ENCODE assay signal across 9 cellular contexts in the genomic region with DNA sequence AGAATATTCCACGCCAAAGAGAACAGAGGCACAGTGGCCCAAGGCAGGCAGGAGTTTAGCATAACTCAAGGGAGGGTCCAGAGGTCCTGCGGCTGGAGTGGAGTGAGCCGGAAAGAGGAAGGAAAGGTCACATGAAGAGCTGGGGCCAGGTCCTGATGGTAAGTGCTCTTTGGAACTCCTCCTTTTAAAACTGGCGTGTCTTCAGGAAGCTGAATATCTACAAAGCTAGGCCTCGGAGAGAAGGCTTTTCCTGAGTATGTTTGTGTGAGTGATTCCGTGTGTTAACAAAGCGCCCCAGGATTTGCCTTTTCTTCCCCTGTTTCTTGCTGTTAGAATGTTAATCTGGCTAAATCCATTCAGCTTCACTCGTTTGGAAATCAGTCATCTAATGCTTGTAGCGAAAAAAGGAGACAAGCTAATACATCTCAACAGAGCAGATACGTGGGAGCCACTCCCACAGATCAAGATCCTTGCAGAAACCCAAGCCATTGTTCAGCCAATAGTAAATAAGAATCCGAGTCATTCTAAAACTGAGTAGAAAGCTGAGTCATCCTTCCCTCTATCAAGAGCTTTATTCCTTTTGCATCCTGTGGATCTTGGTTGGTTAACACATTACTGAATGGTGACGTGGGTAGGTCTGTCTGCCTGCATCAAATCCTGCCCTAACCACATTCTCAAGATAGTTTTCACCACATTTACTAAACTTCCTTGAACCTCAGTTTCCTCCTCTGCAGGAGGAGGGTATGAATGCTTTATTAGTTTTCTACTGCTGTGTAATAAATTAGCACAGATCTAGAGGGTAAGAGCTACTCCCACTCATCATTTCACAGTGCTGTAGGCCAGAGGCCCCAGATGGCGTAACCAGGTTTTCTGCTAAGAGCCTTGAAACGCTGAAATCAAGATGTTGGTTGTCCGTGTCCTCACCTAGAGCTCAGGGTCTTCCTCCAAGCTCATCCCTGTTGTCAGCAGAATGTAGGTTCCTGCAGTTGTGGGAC.
DNase-seq lines count a peak whose midpoint lies in the region; ATAC-seq and TF ChIP-seq lines count a peak whose summit lies in the region.
"Had no signal": no experiment of that assay in that cellular context is flagged by ENCODE, and none has a peak within 500 bp of the region (broad histone marks: within the 10 kb centered on the region; RNA-seq: fewer than 3 reads in every experiment).

No MANE protein-coding gene starts in this region.

- no peaks in the 10 kb centered on the region for H3K27me3 Mint-ChIP-seq in activated naive CD4-positive, alpha-beta T cell treated with anti-CD3 and anti-CD28 coated beads, Interleukin-2, amount 10 ng/mL, durations not matched to agents 7 days and 5 days

- peak; percentile 67 for ATAC-seq in GM18867 (IDR thresholded peaks at IDR 0.05; ENCODE audit: unreplicated experiment)
- peak; percentile 78 for ATAC-seq in HG03039 (IDR thresholded peaks at IDR 0.05; ENCODE audit: unreplicated experiment)
- ATAC-seq: Panc1 had no signal

- peak overlapping the region; percentile 82 for H3K27ac Mint-ChIP-seq in activated naive CD4-positive, alpha-beta T cell treated with anti-CD3 and anti-CD28 coated beads, Interleukin-2, amount 10 ng/mL, durations not matched to agents 7 days and 5 days

- peak overlapping the region; percentile 6 for H3K4me3 Mint-ChIP-seq in activated naive CD4-positive, alpha-beta T cell treated with anti-CD3 and anti-CD28 coated beads, Interleukin-2, amount 10 ng/mL, durations not matched to agents 7 days and 5 days

- H3K4me1 Mint-ChIP-seq in activated naive CD4-positive, alpha-beta T cell treated with anti-CD3 and anti-CD28 coated beads, Interleukin-2, amount 10 ng/mL, durations not matched to agents 7 days and 5 days, result peaks cover 45% of the 10 kb centered on the region

- no peak for TF ChIP-seq CTCF in AG10803 (conservative IDR thresholded peaks at IDR 0.05; ENCODE audit: low read length)

- DNase-seq in AG10803 (ENCODE audit: low read depth) (peak; percentile 95), NOMO-1 treated with DMSO at 0.1 percent for 48 hours (lab: John Stamatoyannopoulos, UW; ENCODE audit: unreplicated experiment) (peak; percentile 97), iPS DF 4.7 (ENCODE audit: extremely low read depth, low spot score) (peak; percentile 72), NCI-H526 (lab: John Stamatoyannopoulos, UW) (no peak)
- peak; percentile 51 for DNase-seq in activated naive CD4-positive, alpha-beta T cell treated with anti-CD3 and anti-CD28 coated beads, Interleukin-2, amount 10 ng/mL, durations not matched to agents 7 days and 5 days
- peak; percentile 44 to 56 for DNase-seq in stimulated activated CD4-positive, alpha-beta T cell treated with anti-CD3 and anti-CD28 coated beads, Interleukin-2, amount 100 ng/mL, for 24 hours

- CTCF ChIA-PET in activated naive CD4-positive, alpha-beta T cell treated with anti-CD3 and anti-CD28 coated beads, Interleukin-2, amount 10 ng/mL, durations not matched to agents 7 days and 5 days (lab: Charles Lee), result interaction anchor here (0.6 to 1.3 kb wide), 5 partner anchors 47 to 1090 kb away, joined by 3 read pairs; no protein-coding TSS in a partner anchor

- H3K36me3 Mint-ChIP-seq in activated naive CD4-positive, alpha-beta T cell treated with anti-CD3 and anti-CD28 coated beads, Interleukin-2, amount 10 ng/mL, durations not matched to agents 7 days and 5 days, result peaks cover 3% of the 10 kb centered on the region

- no peak overlapping the region for H3K4me3 ChIP-seq in AG10803 (ENCODE audit: low read length)

- H3K9me3 Mint-ChIP-seq in activated naive CD4-positive, alpha-beta T cell treated with anti-CD3 and anti-CD28 coated beads, Interleukin-2, amount 10 ng/mL, durations not matched to agents 7 days and 5 days, result no peaks in the 10 kb centered on the region

Comparison
In these comparisons a context has a peak if more than half of its experiments do, and no peak if none do; other contexts are left out.
1. DNase-seq: peak in AG10803 (single experiment), NOMO-1 treated with DMSO at 0.1 percent for 48 hours (single experiment), activated naive CD4-positive, alpha-beta T cell treated with anti-CD3 and anti-CD28 coated beads, Interleukin-2, amount 10 ng/mL, durations not matched to agents 7 days and 5 days (single experiment), iPS DF 4.7 (single experiment) and stimulated activated CD4-positive, alpha-beta T cell treated with anti-CD3 and anti-CD28 coated beads, Interleukin-2, amount 100 ng/mL, for 24 hours (2 of 2); none in NCI-H526 (0 of 2).